8 cellular contexts compared by ENCODE assay signal in genomic region chr9:5630038-5630507, GRCh38. TPM values are rescaled to one million over a fixed set of nuclear protein-coding genes. Genes with fewer than 3 reads are reported as not detected.
DNase-seq lines count a peak whose midpoint lies in the region; ATAC-seq and TF ChIP-seq lines count a peak whose summit lies in the region.

No MANE protein-coding gene starts in this region.

- H3K4me3 ChIP-seq in CD4-positive, CD25-positive, alpha-beta regulatory T cell (ENCODE audit: low read depth, low read length) = peak overlapping the region; percentile 97
- H3K4me3 ChIP-seq in esophagus (ENCODE audit: low read depth in 1 of 2, low read length in 2 of 2) (peak overlapping the region; percentile 80 to 92), neural progenitor cell (peak overlapping the region; percentile 87)

- H4K20me1 ChIP-seq in neural progenitor cell (ENCODE audit: low read depth) = peaks cover 26% of the 10 kb centered on the region

- WGBS in esophagus, 2 donors = 1 to 2% methylated on average over 7 of the region's 7 CpGs

- peaks cover 63% of the 10 kb centered on the region for H3K4me1 ChIP-seq in CD4-positive, CD25-positive, alpha-beta regulatory T cell (ENCODE audit: control insufficient read depth, insufficient read depth, low read length, poor library complexity, severe bottlenecking)
- H3K4me1 ChIP-seq in esophagus (ENCODE audit: control insufficient read depth in 2 of 2, insufficient read depth in 2 of 2, low read length in 1 of 2) (peaks cover 0 to 2% of the 10 kb centered on the region in 2 donors), neural progenitor cell (peaks cover 9% of the 10 kb centered on the region)

- H3K36me3 Mint-ChIP-seq in CD4-positive, CD25-positive, alpha-beta regulatory T cell = peaks cover under 1% of the 10 kb centered on the region
- H3K36me3 Mint-ChIP-seq in HFFc6 (ENCODE audit: low read depth) = peaks cover 22% of the 10 kb centered on the region
- H3K36me3 Mint-ChIP-seq in T-helper 2 cell treated with Interferon-gamma antibody and Interleukin-4, amounts not matched to agents 5 μg/mL and 100 μg/mL, for 36 hours (ENCODE audit: low read depth) = peaks cover 18% of the 10 kb centered on the region
- peaks cover 8% of the 10 kb centered on the region for H3K36me3 Mint-ChIP-seq in neural progenitor cell

- ATAC-seq in CD4-positive, CD25-positive, alpha-beta regulatory T cell (ENCODE audit: low read depth in 2 of 2) = no peak
- ATAC-seq in GM18502 (IDR thresholded peaks at IDR 0.05; ENCODE audit: poor library complexity, unreplicated experiment) (no peak), GM21717 (IDR thresholded peaks at IDR 0.05; ENCODE audit: unreplicated experiment) (no peak)

- no peaks in the 10 kb centered on the region for H3K27me3 ChIP-seq in CD4-positive, CD25-positive, alpha-beta regulatory T cell (ENCODE audit: control insufficient read depth, insufficient read depth, low read length)
- no peaks in the 10 kb centered on the region for H3K27me3 ChIP-seq in esophagus (ENCODE audit: control insufficient read depth in 1 of 2, insufficient read depth in 2 of 2, low read length in 2 of 2)
- H3K27me3 ChIP-seq in neural progenitor cell = no peaks in the 10 kb centered on the region

- H3K4me1 Mint-ChIP-seq in CD4-positive, CD25-positive, alpha-beta regulatory T cell = peaks cover 43 to 76% (median 60%) of the 10 kb centered on the region in 4 donors
- peaks cover 57% of the 10 kb centered on the region for H3K4me1 Mint-ChIP-seq in HFFc6 (ENCODE audit: low read depth)
- peaks cover 52% of the 10 kb centered on the region for H3K4me1 Mint-ChIP-seq in T-helper 2 cell treated with Interferon-gamma antibody and Interleukin-4, amounts not matched to agents 5 μg/mL and 100 μg/mL, for 36 hours (ENCODE audit: low read depth)
- peaks cover 15% of the 10 kb centered on the region for H3K4me1 Mint-ChIP-seq in neural progenitor cell

- peak in 2 of 3 donors; percentile 33 to 46 for DNase-seq in CD4-positive, CD25-positive, alpha-beta regulatory T cell
- DNase-seq in HFFc6 (peak; percentile 47), neural progenitor cell (ENCODE audit: low spot score) (no peak)
- no peak for DNase-seq in T-helper 2 cell treated with Interferon-gamma antibody and Interleukin-4, amounts not matched to agents 5 μg/mL and 100 μg/mL, for 36 hours (ENCODE audit: low spot score)
- no peak for DNase-seq in stimulated activated CD4-positive, alpha-beta T cell treated with anti-CD3 and anti-CD28 coated beads, Interleukin-2, amount 100 ng/mL, for 48 hours

- H3K9ac ChIP-seq in neural progenitor cell = peak overlapping the region; percentile 71

- H3K9me3 Mint-ChIP-seq in CD4-positive, CD25-positive, alpha-beta regulatory T cell = no peaks in the 10 kb centered on the region
- peaks cover 9% of the 10 kb centered on the region for H3K9me3 Mint-ChIP-seq in HFFc6
- peaks cover 5% of the 10 kb centered on the region for H3K9me3 Mint-ChIP-seq in T-helper 2 cell treated with Interferon-gamma antibody and Interleukin-4, amounts not matched to agents 5 μg/mL and 100 μg/mL, for 36 hours
- peaks cover 17% of the 10 kb centered on the region for H3K9me3 Mint-ChIP-seq in neural progenitor cell

- H3K9me3 ChIP-seq in CD4-positive, CD25-positive, alpha-beta regulatory T cell (ENCODE audit: control insufficient read depth in 2 of 2, low read length in 2 of 2) = peaks cover 0 to under 1% of the 10 kb centered on the region in 2 experiments
- H3K9me3 ChIP-seq in esophagus (ENCODE audit: control insufficient read depth in 2 of 2, insufficient read depth in 1 of 2, low read depth in 1 of 2, low read length in 1 of 2) (peaks cover 0 to 2% of the 10 kb centered on the region in 2 donors), neural progenitor cell (ENCODE audit: low read depth) (no peaks in the 10 kb centered on the region)

- TF ChIP-seq CTCF in HFFc6 (IDR thresholded peaks at IDR 0.05) (no peak), neural progenitor cell (IDR thresholded peaks at IDR 0.05) (no peak)

- peaks cover 21% of the 10 kb centered on the region for H3F3A ChIP-seq in neural progenitor cell (ENCODE audit: low read depth)

- peak overlapping the region; percentile 93 for H3K27ac ChIP-seq in CD4-positive, CD25-positive, alpha-beta regulatory T cell (ENCODE audit: insufficient read depth, low read length, poor library complexity, severe bottlenecking)
- peak overlapping the region; percentile 97 to 98 for H3K27ac ChIP-seq in esophagus (ENCODE audit: low read depth in 2 of 2, low read length in 1 of 2)
- no peak overlapping the region for H3K27ac ChIP-seq in neural progenitor cell

- peak overlapping the region; percentile 90 for H2AFZ ChIP-seq in neural progenitor cell (replicated peaks)

- peak overlapping the region; percentile 89 for H3K4me2 ChIP-seq in neural progenitor cell

- peaks cover 68% of the 10 kb centered on the region for H3K79me2 ChIP-seq in neural progenitor cell (ENCODE audit: low read depth)

- peak overlapping the region; percentile 98 to 100 (median 98) for H3K4me3 Mint-ChIP-seq in CD4-positive, CD25-positive, alpha-beta regulatory T cell
- H3K4me3 Mint-ChIP-seq in HFFc6 (peak overlapping the region; percentile 92), neural progenitor cell (peak overlapping the region; percentile 99)
- H3K4me3 Mint-ChIP-seq in T-helper 2 cell treated with Interferon-gamma antibody and Interleukin-4, amounts not matched to agents 5 μg/mL and 100 μg/mL, for 36 hours = peak overlapping the region; percentile 98

- peak overlapping the region; percentile 88 to 99 (median 91) for H3K27ac Mint-ChIP-seq in CD4-positive, CD25-positive, alpha-beta regulatory T cell
- peak overlapping the region; percentile 85 for H3K27ac Mint-ChIP-seq in HFFc6
- H3K27ac Mint-ChIP-seq in T-helper 2 cell treated with Interferon-gamma antibody and Interleukin-4, amounts not matched to agents 5 μg/mL and 100 μg/mL, for 36 hours = peak overlapping the region; percentile 98
- peak overlapping the region; percentile 98 for H3K27ac Mint-ChIP-seq in neural progenitor cell

- H3K36me3 ChIP-seq in CD4-positive, CD25-positive, alpha-beta regulatory T cell (ENCODE audit: control insufficient read depth, insufficient read depth, low read length) = no peaks in the 10 kb centered on the region
- H3K36me3 ChIP-seq in esophagus (ENCODE audit: control insufficient read depth in 2 of 2, insufficient read depth in 2 of 2, low read length in 1 of 2) (no peaks in the 10 kb centered on the region), neural progenitor cell (no peaks in the 10 kb centered on the region)

- H3K27me3 Mint-ChIP-seq in CD4-positive, CD25-positive, alpha-beta regulatory T cell = peaks cover 5% of the 10 kb centered on the region
- H3K27me3 Mint-ChIP-seq in HFFc6 (ENCODE audit: insufficient read depth) (peaks cover 5% of the 10 kb centered on the region), neural progenitor cell (ENCODE audit: insufficient read depth, low read depth) (peaks cover 3% of the 10 kb centered on the region)
- no peaks in the 10 kb centered on the region for H3K27me3 Mint-ChIP-seq in T-helper 2 cell treated with Interferon-gamma antibody and Interleukin-4, amounts not matched to agents 5 μg/mL and 100 μg/mL, for 36 hours (ENCODE audit: low read depth)

RNA-seq across cellular contexts. Expression of gene RIC1, which starts 1.2 kb away (rescaled TPM):
- 29.9 TPM for total RNA-seq in CD4-positive, CD25-positive, alpha-beta regulatory T cell
- polyA plus RNA-seq in CD4-positive, CD25-positive, alpha-beta regulatory T cell = 1 to 10 TPM; 5.0 to 8.8 (median 6.4) TPM
- total RNA-seq in HFFc6 (2021; fragmentation: NEBNext Ultra II Directional; extraction: Animal tissue kit (Norgen Biotek cat#: 25700)) = 10 to 100 TPM; 25.8 to 35.2 (median 29.8) TPM
- polyA plus RNA-seq in esophagus = 1 to 10 TPM; 4.3 to 5.8 TPM
- total RNA-seq in neural progenitor cell (ENCODE audit: low replicate concordance) = 27.4 and 31.9 TPM in 2 replicates

Comparison
In these comparisons a context has a peak if more than half of its experiments do, and no peak if none do; other contexts are left out.
1. DNase-seq: peak in CD4-positive, CD25-positive, alpha-beta regulatory T cell (2 of 3) and HFFc6 (single experiment); none in T-helper 2 cell treated with Interferon-gamma antibody and Interleukin-4, amounts not matched to agents 5 μg/mL and 100 μg/mL, for 36 hours (single experiment), neural progenitor cell (single experiment) and stimulated activated CD4-positive, alpha-beta T cell treated with anti-CD3 and anti-CD28 coated beads, Interleukin-2, amount 100 ng/mL, for 48 hours (0 of 2).
2. Peak in every context shown above with its lines, with median percentiles within 50 percentile points of each other: H3K4me3 ChIP-seq, H3K27ac Mint-ChIP-seq and H3K4me3 Mint-ChIP-seq.